In the genomic region with DNA sequence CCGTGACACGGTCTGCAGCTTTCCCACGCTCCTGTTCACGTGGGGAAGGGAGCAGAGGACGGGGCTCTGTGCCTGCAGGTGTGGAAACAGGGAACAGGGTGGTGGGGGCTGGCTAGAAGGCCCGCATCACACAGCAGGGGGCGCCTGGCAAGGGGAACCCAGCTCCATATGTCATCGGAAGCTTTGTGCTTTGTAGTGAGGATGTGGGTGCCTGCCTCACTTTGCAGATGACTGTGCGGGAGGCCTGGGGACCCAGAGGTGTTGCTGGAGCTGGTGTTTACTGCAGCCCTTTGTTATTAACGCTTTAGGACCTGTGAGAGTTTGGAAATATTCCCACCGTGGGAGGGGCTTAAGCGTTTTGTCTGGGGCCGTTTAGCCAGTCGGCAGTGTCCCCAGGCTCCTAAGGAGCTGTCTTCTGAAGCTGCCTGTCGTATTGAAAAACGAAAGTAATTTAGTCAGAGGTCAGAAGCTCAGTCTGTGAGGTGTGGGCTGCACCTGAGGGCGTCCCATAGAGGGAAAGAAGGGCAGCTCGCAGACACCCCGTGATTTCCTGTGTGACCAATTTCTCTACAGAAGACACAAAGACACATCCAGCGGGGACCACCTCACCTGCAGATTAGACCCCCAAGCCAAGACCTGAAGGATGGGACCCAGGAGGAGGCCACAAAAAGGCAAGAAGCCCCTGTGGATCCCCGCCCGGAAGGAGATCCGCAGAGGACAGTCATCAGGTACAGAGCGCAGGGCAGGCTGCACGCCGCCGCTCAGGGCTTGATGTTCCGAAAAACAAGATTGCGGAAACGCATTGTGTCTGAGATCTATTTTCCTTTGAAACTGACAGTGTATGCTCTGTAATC, we compare ENCODE assay signal across 1 cellular context.
TF ChIP-seq lines count a peak whose summit lies in the region.

No MANE protein-coding gene starts in this region.

TF ChIP-seq in SK-N-SH, 30 proteins besides CTCF, POLR2A, EP300 and RAD21 (continued from another document):
- no peak for TF ChIP-seq RXRA (IDR thresholded peaks at IDR 0.05; ENCODE audit: borderline replicate concordance, low read depth)
- TF ChIP-seq, protein P1, sequence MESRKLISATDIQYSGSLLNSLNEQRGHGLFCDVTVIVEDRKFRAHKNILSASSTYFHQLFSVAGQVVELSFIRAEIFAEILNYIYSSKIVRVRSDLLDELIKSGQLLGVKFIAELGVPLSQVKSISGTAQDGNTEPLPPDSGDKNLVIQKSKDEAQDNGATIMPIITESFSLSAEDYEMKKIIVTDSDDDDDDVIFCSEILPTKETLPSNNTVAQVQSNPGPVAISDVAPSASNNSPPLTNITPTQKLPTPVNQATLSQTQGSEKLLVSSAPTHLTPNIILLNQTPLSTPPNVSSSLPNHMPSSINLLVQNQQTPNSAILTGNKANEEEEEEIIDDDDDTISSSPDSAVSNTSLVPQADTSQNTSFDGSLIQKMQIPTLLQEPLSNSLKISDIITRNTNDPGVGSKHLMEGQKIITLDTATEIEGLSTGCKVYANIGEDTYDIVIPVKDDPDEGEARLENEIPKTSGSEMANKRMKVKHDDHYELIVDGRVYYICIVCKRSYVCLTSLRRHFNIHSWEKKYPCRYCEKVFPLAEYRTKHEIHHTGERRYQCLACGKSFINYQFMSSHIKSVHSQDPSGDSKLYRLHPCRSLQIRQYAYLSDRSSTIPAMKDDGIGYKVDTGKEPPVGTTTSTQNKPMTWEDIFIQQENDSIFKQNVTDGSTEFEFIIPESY (IDR thresholded peaks at IDR 0.05; ENCODE audit: borderline replicate concordance, low read depth): no peak
- TF ChIP-seq, protein P2, sequence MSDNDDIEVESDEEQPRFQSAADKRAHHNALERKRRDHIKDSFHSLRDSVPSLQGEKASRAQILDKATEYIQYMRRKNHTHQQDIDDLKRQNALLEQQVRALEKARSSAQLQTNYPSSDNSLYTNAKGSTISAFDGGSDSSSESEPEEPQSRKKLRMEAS (IDR thresholded peaks at IDR 0.05; ENCODE audit: low read depth): no peak
- TF ChIP-seq RFX5 (IDR thresholded peaks at IDR 0.05; ENCODE audit: low read length): no peak
- TF ChIP-seq, protein P3, sequence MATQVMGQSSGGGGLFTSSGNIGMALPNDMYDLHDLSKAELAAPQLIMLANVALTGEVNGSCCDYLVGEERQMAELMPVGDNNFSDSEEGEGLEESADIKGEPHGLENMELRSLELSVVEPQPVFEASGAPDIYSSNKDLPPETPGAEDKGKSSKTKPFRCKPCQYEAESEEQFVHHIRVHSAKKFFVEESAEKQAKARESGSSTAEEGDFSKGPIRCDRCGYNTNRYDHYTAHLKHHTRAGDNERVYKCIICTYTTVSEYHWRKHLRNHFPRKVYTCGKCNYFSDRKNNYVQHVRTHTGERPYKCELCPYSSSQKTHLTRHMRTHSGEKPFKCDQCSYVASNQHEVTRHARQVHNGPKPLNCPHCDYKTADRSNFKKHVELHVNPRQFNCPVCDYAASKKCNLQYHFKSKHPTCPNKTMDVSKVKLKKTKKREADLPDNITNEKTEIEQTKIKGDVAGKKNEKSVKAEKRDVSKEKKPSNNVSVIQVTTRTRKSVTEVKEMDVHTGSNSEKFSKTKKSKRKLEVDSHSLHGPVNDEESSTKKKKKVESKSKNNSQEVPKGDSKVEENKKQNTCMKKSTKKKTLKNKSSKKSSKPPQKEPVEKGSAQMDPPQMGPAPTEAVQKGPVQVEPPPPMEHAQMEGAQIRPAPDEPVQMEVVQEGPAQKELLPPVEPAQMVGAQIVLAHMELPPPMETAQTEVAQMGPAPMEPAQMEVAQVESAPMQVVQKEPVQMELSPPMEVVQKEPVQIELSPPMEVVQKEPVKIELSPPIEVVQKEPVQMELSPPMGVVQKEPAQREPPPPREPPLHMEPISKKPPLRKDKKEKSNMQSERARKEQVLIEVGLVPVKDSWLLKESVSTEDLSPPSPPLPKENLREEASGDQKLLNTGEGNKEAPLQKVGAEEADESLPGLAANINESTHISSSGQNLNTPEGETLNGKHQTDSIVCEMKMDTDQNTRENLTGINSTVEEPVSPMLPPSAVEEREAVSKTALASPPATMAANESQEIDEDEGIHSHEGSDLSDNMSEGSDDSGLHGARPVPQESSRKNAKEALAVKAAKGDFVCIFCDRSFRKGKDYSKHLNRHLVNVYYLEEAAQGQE (IDR thresholded peaks at IDR 0.05; ENCODE audit: low read depth, low read length): no peak
